In the genomic region with DNA sequence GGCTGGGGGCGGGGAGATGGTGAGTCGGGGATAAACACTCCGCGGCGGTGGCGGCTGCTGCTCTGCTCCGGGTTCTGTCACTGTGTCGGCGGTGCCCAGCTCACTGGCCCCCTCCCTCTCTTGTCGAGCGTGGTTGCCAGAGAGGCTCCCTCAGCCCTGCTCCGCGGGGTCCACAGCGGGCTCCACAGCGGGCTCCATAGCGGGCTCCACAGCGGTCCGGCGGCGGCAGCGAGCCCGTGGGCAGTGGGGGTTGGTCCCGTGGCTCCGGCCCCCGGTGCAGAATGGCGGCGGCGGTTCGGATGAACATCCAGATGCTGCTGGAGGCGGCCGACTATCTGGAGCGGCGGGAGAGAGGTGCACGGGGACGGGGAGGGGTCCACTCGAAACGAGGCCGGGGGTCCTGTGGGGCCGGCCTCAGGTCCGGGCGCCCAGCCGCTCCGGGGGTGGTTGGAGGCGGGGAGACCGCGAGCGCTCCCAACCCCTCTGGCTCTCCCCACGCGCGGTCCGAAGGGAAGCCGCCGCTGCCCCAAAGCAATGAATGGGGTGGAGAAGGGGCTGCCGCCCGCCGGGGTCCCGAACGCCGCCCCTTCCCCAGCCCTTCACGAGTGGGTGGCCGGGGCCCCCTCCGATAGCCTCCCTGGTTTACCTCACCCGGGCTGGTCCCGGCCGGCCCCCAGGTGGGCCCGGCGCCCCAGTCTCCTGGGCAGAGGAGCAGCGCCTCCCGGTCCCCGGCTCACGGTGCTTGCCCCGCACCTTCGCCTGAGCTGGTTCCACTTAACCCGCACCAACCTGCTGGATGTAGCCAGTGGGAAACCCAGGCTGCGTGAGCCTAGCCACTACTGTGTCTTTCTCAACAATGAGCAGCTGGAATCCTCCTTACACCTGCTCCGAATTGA, we compare ENCODE assay signal across 8 cellular contexts. TPM values are rescaled to one million over a fixed set of nuclear protein-coding genes. Genes with fewer than 3 reads are reported as not detected.
DNase-seq lines count a peak whose midpoint lies in the region; ATAC-seq and TF ChIP-seq lines count a peak whose summit lies in the region.

A gene with protein sequence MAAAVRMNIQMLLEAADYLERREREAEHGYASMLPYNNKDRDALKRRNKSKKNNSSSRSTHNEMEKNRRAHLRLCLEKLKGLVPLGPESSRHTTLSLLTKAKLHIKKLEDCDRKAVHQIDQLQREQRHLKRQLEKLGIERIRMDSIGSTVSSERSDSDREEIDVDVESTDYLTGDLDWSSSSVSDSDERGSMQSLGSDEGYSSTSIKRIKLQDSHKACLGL (plus strand): TSS at position 60 of the 896 bp plus-strand sequence. CDS start 222 bp downstream, at position 282.

- TF ChIP-seq CTCF in breast epithelium (IDR thresholded peaks at IDR 0.05), result no peak

- intact Hi-C loops in Right ventricle myocardium superior (cut with DNase I), result loop anchor here (2.0 to 10.0 kb wide), 3 partner anchors 157 to 380 kb away; a partner anchor contains a TSS
- intact Hi-C loops in left ventricle myocardium superior (cut with micrococcal nuclease), result no loop called here
- intact Hi-C loops in breast epithelium (cut with DNase I; ENCODE audit: low total_unique reads), result no loop called here

- H3K4me1 ChIP-seq in breast epithelium, result no peaks in the 10 kb centered on the region

- no peaks in the 10 kb centered on the region for H3K36me3 ChIP-seq in breast epithelium

- H3K27ac ChIP-seq in breast epithelium, result peak within 1 kb of the TSS; percentile 97

- DNase-seq in Right ventricle myocardium superior (peak; percentile 60), left ventricle myocardium superior (no peak), NCI-H146 treated with DMSO at 0.1 percent for 48 hours (lab: John Stamatoyannopoulos, UW; ENCODE audit: unreplicated experiment) (peak; percentile 3), breast epithelium (ENCODE audit: low spot score in 2 of 2) (peak in 1 of 2 donors; percentile 34), kidney tubule cell (ENCODE audit: low spot score) (peak; percentile 20), NOMO-1 treated with dmso at 0.1 percent for 144 hours (lab: John Stamatoyannopoulos, UW; ENCODE audit: unreplicated experiment) (no peak)
- DNase-seq in stimulated activated naive CD8-positive, alpha-beta T cell treated with anti-CD3 and anti-CD28 coated beads, Interleukin-15, Interleukin-2, amounts not matched to agents 100 U/mL and 50 U/mL, for 24 hours, result peak; percentile 30

- no peaks in the 10 kb centered on the region for H3K9me3 ChIP-seq in breast epithelium

- H3K4me3 ChIP-seq in breast epithelium, result peak within 1 kb of the TSS; percentile 86 to 91 (median 87)

- no peaks in the 10 kb centered on the region for H3K27me3 ChIP-seq in breast epithelium

- peak; percentile 81 for TF ChIP-seq POLR2A in breast epithelium (IDR thresholded peaks at IDR 0.05)

- ATAC-seq in Right ventricle myocardium superior (ENCODE audit: poor library complexity) (peak; percentile 19), left ventricle myocardium superior (no peak), HG03025 (IDR thresholded peaks at IDR 0.05; ENCODE audit: low FRiP score, unreplicated experiment) (no peak)
- ATAC-seq in stimulated activated naive CD8-positive, alpha-beta T cell treated with anti-CD3 and anti-CD28 coated beads, Interleukin-15, Interleukin-2, amounts not matched to agents 100 U/mL and 50 U/mL, for 24 hours, result no peak

RNA-seq across cellular contexts. Expression of the gene that starts here (rescaled TPM):
- total RNA-seq in Right ventricle myocardium superior, result 5.1 TPM
- total RNA-seq in left ventricle myocardium superior, result 5.0 TPM
- 10 to 100 TPM in 2 of 3 donors, 1 to 10 TPM in 1; 5.8 to 17.3 (median 10.2) TPM for total RNA-seq in breast epithelium

Comparison
In these comparisons a context has a peak if more than half of its experiments do, and no peak if none do; other contexts are left out.
1. DNase-seq: peak in Right ventricle myocardium superior (single experiment), NCI-H146 treated with DMSO at 0.1 percent for 48 hours (single experiment), kidney tubule cell (single experiment) and stimulated activated naive CD8-positive, alpha-beta T cell treated with anti-CD3 and anti-CD28 coated beads, Interleukin-15, Interleukin-2, amounts not matched to agents 100 U/mL and 50 U/mL, for 24 hours (single experiment); none in left ventricle myocardium superior (single experiment) and NOMO-1 treated with dmso at 0.1 percent for 144 hours (single experiment).